Comparison of ENCODE assay signal across 9 cellular contexts in the genomic region with DNA sequence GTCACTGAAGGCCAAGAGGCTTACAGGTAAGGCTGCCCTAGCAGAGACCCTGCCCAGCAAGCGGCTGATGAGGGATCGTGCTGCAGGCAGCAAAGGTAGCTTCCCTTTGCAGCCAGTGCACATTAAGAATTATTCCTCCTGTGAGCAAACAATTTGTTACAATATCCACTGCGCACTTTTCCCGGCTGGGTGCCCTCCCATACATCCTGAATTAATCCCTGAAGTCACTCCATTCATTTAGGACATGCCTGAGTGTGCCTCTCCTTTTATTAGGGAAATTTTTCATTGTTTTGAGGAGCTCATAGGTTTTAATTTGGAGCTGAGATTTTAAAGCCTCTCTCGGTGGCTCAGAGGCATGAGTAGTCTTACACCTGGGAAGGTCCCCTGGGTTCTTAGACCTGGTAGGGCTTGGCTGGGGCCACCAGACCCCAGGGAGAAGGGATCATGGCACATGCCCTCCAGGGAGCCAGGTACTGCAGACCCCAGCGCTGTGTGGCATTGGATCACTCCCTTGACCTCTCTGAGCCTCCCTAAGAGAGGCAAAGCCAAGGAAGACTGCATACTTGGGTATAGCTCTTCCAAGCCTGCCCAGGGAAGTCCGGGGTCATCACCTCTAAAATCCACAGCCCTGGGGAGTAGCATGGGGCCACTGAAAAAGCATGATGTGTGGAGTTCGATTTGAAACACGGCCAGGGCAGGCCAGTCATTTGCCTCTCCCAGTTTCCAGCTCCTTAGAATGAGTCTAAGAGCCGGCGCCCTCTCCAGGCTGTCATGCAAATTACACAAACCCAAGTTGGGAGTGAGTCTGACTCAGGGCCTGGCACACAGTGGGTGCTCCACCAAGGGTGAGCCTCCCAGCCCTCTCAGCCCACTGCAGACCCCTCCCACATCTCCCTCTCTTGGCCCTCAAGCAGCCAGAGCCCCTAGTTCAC.
A peak's percentile ranks its signal among the peaks of the same experiment; 100 is the strongest.
DNase-seq lines count a peak whose midpoint lies in the region; TF ChIP-seq lines count a peak whose summit lies in the region.
"Had no signal": no experiment of that assay in that cellular context is flagged by ENCODE, and none has a peak within 500 bp of the region (broad histone marks: within the 10 kb centered on the region; RNA-seq: fewer than 3 reads in every experiment).

No MANE protein-coding gene starts in this region.

- H3K4me3 ChIP-seq in HFF-Myc (replicated peaks; ENCODE audit: low read depth, low read length), result no peak overlapping the region

- peak; percentile 54 for DNase-seq in DMS 273 (lab: John Stamatoyannopoulos, UW; ENCODE audit: unreplicated experiment)
- DNase-seq in DMS 273 treated with DMSO at 0.1 percent for 48 hours (lab: John Stamatoyannopoulos, UW), result no peak
- no peak for DNase-seq in HFF-Myc (ENCODE audit: extremely low read depth, low read depth)
- DNase-seq in UCSD-AML1 (lab: John Stamatoyannopoulos, UW; ENCODE audit: unreplicated experiment), result peak; percentile 29
- DNase-seq in kidney tubule cell (ENCODE audit: low spot score), result peak; percentile 6
- no peak for DNase-seq in A172 (ENCODE audit: low spot score)
- DNase-seq in foreskin melanocyte, result no peak
- DNase-seq in glomerular visceral epithelial cell (ENCODE audit: extremely low spot score), result no peak
- DNase-seq: NCI-H1092 had no signal

- TF ChIP-seq CTCF in HFF-Myc (IDR thresholded peaks at IDR 0.05; ENCODE audit: low read depth, low read length, missing control alignments), result peak; percentile 60

Comparison
In these comparisons a context has a peak if more than half of its experiments do, and no peak if none do; other contexts are left out.
1. DNase-seq: peak in DMS 273 (single experiment), UCSD-AML1 (single experiment) and kidney tubule cell (single experiment); none in DMS 273 treated with DMSO at 0.1 percent for 48 hours (single experiment), HFF-Myc (single experiment), A172 (single experiment), foreskin melanocyte (single experiment) and glomerular visceral epithelial cell (single experiment).